20 cellular contexts compared by ENCODE assay signal in genomic region chr6:44504321-44504761, GRCh38.
A peak's percentile ranks its signal among the peaks of the same experiment; 100 is the strongest.
DNase-seq lines count a peak whose midpoint lies in the region; ATAC-seq and TF ChIP-seq lines count a peak whose summit lies in the region.
"Had no signal": no experiment of that assay in that cellular context is flagged by ENCODE, and none has a peak within 500 bp of the region (broad histone marks: within the 10 kb centered on the region; RNA-seq: fewer than 3 reads in every experiment).

No MANE protein-coding gene starts in this region.

- peaks cover 7% of the 10 kb centered on the region; the same call in 1 of the 3 replicates for H3K4me1 Mint-ChIP-seq in GM23338
- H3K4me1 Mint-ChIP-seq: B cell; CD4-positive, CD25-positive, alpha-beta regulatory T cell had no signal

- H4K20me1 ChIP-seq in GM23338 (replicated peaks; ENCODE audit: insufficient read depth) (no peaks in the 10 kb centered on the region), PC-3 (ENCODE audit: low read length) (no peaks in the 10 kb centered on the region)

- no peaks in the 10 kb centered on the region for H3K36me3 Mint-ChIP-seq in GM23338 (ENCODE audit: low read depth)
- H3K36me3 Mint-ChIP-seq: CD4-positive, CD25-positive, alpha-beta regulatory T cell had no signal

- CTCF ChIA-PET in PC-3 (lab: Charles Lee), result interaction anchor here (0.5 kb wide), 1 partner anchor 88 kb away, joined by 4 read pairs; no protein-coding TSS in a partner anchor

- H3K9me3 ChIP-seq in PC-3 (ENCODE audit: low read length), result no peaks in the 10 kb centered on the region
- H3K9me3 ChIP-seq: Caco-2 had no signal

- POLR2A ChIA-PET in PC-3 (lab: Charles Lee; ENCODE audit: unreplicated experiment), result no interaction called here

- no peaks in the 10 kb centered on the region; the same call in 1 of the 2 replicates for H3K4me1 ChIP-seq in GM23338 (ENCODE audit: insufficient read depth)
- H3K4me1 ChIP-seq in PC-3 (ENCODE audit: insufficient read depth, low read length), result peaks cover 13% of the 10 kb centered on the region
- H3K4me1 ChIP-seq: Caco-2, SJCRH30 had no signal

- H3K9ac ChIP-seq in PC-3 (ENCODE audit: low read length), result no peak overlapping the region

- H3K4me3 ChIP-seq in GM23338 (no peak overlapping the region), PC-3 (ENCODE audit: low read length) (no peak overlapping the region)
- H3K4me3 ChIP-seq: K562, SJCRH30 had no signal

- H3K27me3 Mint-ChIP-seq in GM23338 (ENCODE audit: insufficient read depth, low read depth, poor library complexity), result no peaks in the 10 kb centered on the region
- H3K27me3 Mint-ChIP-seq: CD4-positive, CD25-positive, alpha-beta regulatory T cell had no signal

- H3K27ac Mint-ChIP-seq in GM23338, result no peak overlapping the region
- H3K27ac Mint-ChIP-seq: B cell; CD4-positive, CD25-positive, alpha-beta regulatory T cell had no signal

- H3K27me3 ChIP-seq in GM23338 (ENCODE audit: insufficient read depth) (no peaks in the 10 kb centered on the region), PC-3 (ENCODE audit: low read length) (no peaks in the 10 kb centered on the region)
- H3K27me3 ChIP-seq: SJCRH30 had no signal

- H3K27ac ChIP-seq in GM23338 (ENCODE audit: low read depth) (no peak overlapping the region), PC-3 (ENCODE audit: low read length) (no peak overlapping the region)
- H3K27ac ChIP-seq: SJCRH30 had no signal

- no TSS peak for BruUV-seq in PC-3 (replicated peaks; lab: Mats Ljungman, UMichigan)

- H3K36me3 ChIP-seq in GM23338 (ENCODE audit: insufficient read depth) (no peaks in the 10 kb centered on the region), PC-3 (ENCODE audit: low read depth, low read length) (no peaks in the 10 kb centered on the region)
- H3K36me3 ChIP-seq: SJCRH30 had no signal

- H3K9me2 ChIP-seq in GM23338 (ENCODE audit: insufficient read depth) (peaks cover 47% of the 10 kb centered on the region), PC-3 (replicated peaks; ENCODE audit: low read length) (0 out of 2 replicates have a peak, but pooled peaks cover 4% of the 10 kb centered on the region)

- TF ChIP-seq CTCF in GM23338 (conservative IDR thresholded peaks at IDR 0.05; ENCODE audit: low read depth in 2 of 2), result no peak
- no peak for TF ChIP-seq CTCF in PC-3 (conservative IDR thresholded peaks at IDR 0.05; ENCODE audit: low read depth, low read length)

- intact Hi-C loops in PC-3 (cut with micrococcal nuclease), result no loop called here

- H3K9me3 Mint-ChIP-seq in GM23338, result no peaks in the 10 kb centered on the region
- H3K9me3 Mint-ChIP-seq: CD4-positive, CD25-positive, alpha-beta regulatory T cell had no signal

- peak overlapping the region; percentile 32; the same call in 1 of the 2 replicates for H2AFZ ChIP-seq in GM23338
- no peak overlapping the region for H2AFZ ChIP-seq in PC-3 (ENCODE audit: low read length)

- H3F3A ChIP-seq in GM23338 (replicated peaks; ENCODE audit: low read depth) (no peaks in the 10 kb centered on the region), PC-3 (ENCODE audit: low read length, unreplicated experiment) (no peaks in the 10 kb centered on the region)

- H3K4me3 Mint-ChIP-seq in GM23338, result no peak overlapping the region
- H3K4me3 Mint-ChIP-seq: B cell; CD4-positive, CD25-positive, alpha-beta regulatory T cell had no signal

- ATAC-seq in GM23338 (no peak), PC-3 (no peak)
- ATAC-seq: K562 had no signal

- H3K79me2 ChIP-seq in GM23338 (replicated peaks; ENCODE audit: insufficient read depth), result no peaks in the 10 kb centered on the region
- no peaks in the 10 kb centered on the region for H3K79me2 ChIP-seq in PC-3 (ENCODE audit: low read length)

- DNase-seq in GM23338 (ENCODE audit: low spot score), result no peak
- DNase-seq in amniotic epithelial cell (ENCODE audit: low read depth), result peak; percentile 85
- peak; percentile 67 for DNase-seq in iris pigment epithelial cell (ENCODE audit: low read depth)
- peak; percentile 45 for DNase-seq in renal cortical epithelial cell (ENCODE audit: low read depth)
- no peak for DNase-seq in PC-3
- no peak for DNase-seq in cerebellum (ENCODE audit: low spot score)
- no peak for DNase-seq in stimulated activated CD4-positive, alpha-beta T cell treated with anti-CD3 and anti-CD28 coated beads, Interleukin-12 subunit alpha, Interleukin-12 subunit beta, amount 100 ng/mL, for 4 hours
- DNase-seq: ACHN; Caco-2; CD4-positive, CD25-positive, alpha-beta regulatory T cell; DMS153; EL; NCI-H1417 treated with DMSO at 0.1 percent for 48 hours; NCI-H1930; NCI-H526 treated with DMSO at 0.1 percent for 48 hours; OCI-M1; RPMI8226; SJCRH30 had no signal

- no peak overlapping the region for H3K4me2 ChIP-seq in GM23338
- no peak overlapping the region for H3K4me2 ChIP-seq in PC-3 (ENCODE audit: low read length)

TF ChIP-seq in GM23338, 12 proteins besides CTCF, POLR2A, EP300 and RAD21:
- no peak for TF ChIP-seq JUNB (IDR thresholded peaks at IDR 0.05; ENCODE audit: unreplicated experiment)
- TF ChIP-seq, protein P1, sequence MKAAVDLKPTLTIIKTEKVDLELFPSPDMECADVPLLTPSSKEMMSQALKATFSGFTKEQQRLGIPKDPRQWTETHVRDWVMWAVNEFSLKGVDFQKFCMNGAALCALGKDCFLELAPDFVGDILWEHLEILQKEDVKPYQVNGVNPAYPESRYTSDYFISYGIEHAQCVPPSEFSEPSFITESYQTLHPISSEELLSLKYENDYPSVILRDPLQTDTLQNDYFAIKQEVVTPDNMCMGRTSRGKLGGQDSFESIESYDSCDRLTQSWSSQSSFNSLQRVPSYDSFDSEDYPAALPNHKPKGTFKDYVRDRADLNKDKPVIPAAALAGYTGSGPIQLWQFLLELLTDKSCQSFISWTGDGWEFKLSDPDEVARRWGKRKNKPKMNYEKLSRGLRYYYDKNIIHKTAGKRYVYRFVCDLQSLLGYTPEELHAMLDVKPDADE (IDR thresholded peaks at IDR 0.05), result no peak
- no peak for TF ChIP-seq POLR2AphosphoS5 (IDR thresholded peaks at IDR 0.05; ENCODE audit: low read depth)

Comparison
In these comparisons a context has a peak if more than half of its experiments do, and no peak if none do; other contexts are left out.
1. DNase-seq: peak in amniotic epithelial cell (single experiment), iris pigment epithelial cell (single experiment) and renal cortical epithelial cell (single experiment); none in GM23338 (single experiment), PC-3 (single experiment), cerebellum (single experiment) and stimulated activated CD4-positive, alpha-beta T cell treated with anti-CD3 and anti-CD28 coated beads, Interleukin-12 subunit alpha, Interleukin-12 subunit beta, amount 100 ng/mL, for 4 hours (single experiment).